21 cellular contexts compared by ENCODE assay signal in genomic region chrY:12403891-12404290, GRCh38.
"Had no signal": no experiment of that assay in that cellular context is flagged by ENCODE, and none has a peak within 500 bp of the region (broad histone marks: within the 10 kb centered on the region; RNA-seq: fewer than 3 reads in every experiment).

No MANE protein-coding gene starts in this region.

- H3K4me3 ChIP-seq: coronary artery, dorsolateral prefrontal cortex, esophagus squamous epithelium, gastrocnemius medialis, heart right ventricle, left lung, lower lobe of right lung, mucosa of descending colon had no signal

- DNase-seq: dermis blood vessel endothelial cell; dorsolateral prefrontal cortex; effector CD4-positive, alpha-beta T cell; effector memory CD4-positive, alpha-beta T cell; esophagus squamous epithelium; foreskin fibroblast; foreskin melanocyte; gastrocnemius medialis; glutamatergic neuron; head of caudate nucleus; heart right ventricle; hippocampal formation; left cardiac atrium; left lung; left ventricle myocardium superior; lower lobe of right lung; mesenchymal stem cell; mucosa of descending colon; naive B cell had no signal

- H3K4me1 ChIP-seq: esophagus squamous epithelium, gastrocnemius medialis, heart right ventricle, left lung, lower lobe of right lung had no signal

- ATAC-seq: esophagus mucosa, gastrocnemius medialis, heart right ventricle, left cardiac atrium, left lung, left ventricle myocardium superior, lower lobe of right lung, mucosa of descending colon had no signal

- H3K27me3 ChIP-seq: dorsolateral prefrontal cortex, esophagus squamous epithelium, gastrocnemius medialis, heart right ventricle, left lung had no signal

- H3K36me3 ChIP-seq: esophagus squamous epithelium, gastrocnemius medialis, heart right ventricle, left lung, lower lobe of right lung had no signal

- H3K27ac ChIP-seq: coronary artery, dorsolateral prefrontal cortex, esophagus squamous epithelium, gastrocnemius medialis, heart right ventricle, left lung, lower lobe of right lung had no signal

- H3K9me3 ChIP-seq: esophagus squamous epithelium, gastrocnemius medialis, heart right ventricle, left lung, lower lobe of right lung, mucosa of descending colon had no signal
